Comparison of ENCODE assay signal across 24 cellular contexts in genomic region chr10:35532141-35532540, GRCh38.
DNase-seq lines count a peak whose midpoint lies in the region.
"Had no signal": no experiment of that assay in that cellular context is flagged by ENCODE, and none has a peak within 500 bp of the region (broad histone marks: within the 10 kb centered on the region; RNA-seq: fewer than 3 reads in every experiment).

No MANE protein-coding gene starts in this region.

- DNase-seq in Ammon's horn (ENCODE audit: low spot score) (peak; percentile 71), dermis blood vessel endothelial cell (peak; percentile 33), midbrain (lab: John Stamatoyannopoulos, UW) (peak; percentile 30), activated gamma-delta T cell treated with Interleukin-2 at 50 U/mL for 16 hours (no peak), DMS 273 (lab: John Stamatoyannopoulos, UW; ENCODE audit: unreplicated experiment) (no peak), NCI-H2029 treated with DMSO at 0.1 percent for 48 hours (lab: John Stamatoyannopoulos, UW) (no peak)
- peak; percentile 19 for DNase-seq in Jurkat, Clone E6-1 (ENCODE audit: low read depth, low spot score)
- DNase-seq in activated naive CD4-positive, alpha-beta T cell treated with Interleukin-2 at 50 U/mL for 16 hours, result no peak
- DNase-seq: 8988T, ACHN, Calu3, DMS153, DND-41, GM23248, H7, MM.1S, NCI-H1417, NCI-H1694 treated with DMSO at 0.1 percent for 48 hours, NCI-H2081 treated with DMSO at 0.1 percent for 48 hours, NCI-H2171, NCI-H226, NCI-H510A, NCI-H69, RPMI8226 had no signal

- H3K4me3 ChIP-seq in Jurkat, Clone E6-1 (ENCODE audit: low read length), result no peak overlapping the region
- H3K4me3 ChIP-seq: GM23248 had no signal

Comparison
In these comparisons a context has a peak if more than half of its experiments do, and no peak if none do; other contexts are left out.
1. DNase-seq: peak in Ammon's horn (single experiment), Jurkat, Clone E6-1 (single experiment), dermis blood vessel endothelial cell (single experiment) and midbrain (single experiment); none in activated gamma-delta T cell treated with Interleukin-2 at 50 U/mL for 16 hours (single experiment), DMS 273 (single experiment), NCI-H2029 treated with DMSO at 0.1 percent for 48 hours (single experiment) and activated naive CD4-positive, alpha-beta T cell treated with Interleukin-2 at 50 U/mL for 16 hours (single experiment).